In genomic region chr9:113929634-113930092, GRCh38 we compare ENCODE assay signal across 1 cellular context.
TF ChIP-seq lines count a peak whose summit lies in the region.

No MANE protein-coding gene starts in this region.

TF ChIP-seq in K562, 482 proteins besides CTCF, POLR2A, EP300 and RAD21 (continued from another document):
- TF ChIP-seq ZMIZ1 (IDR thresholded peaks at IDR 0.05; ENCODE audit: low read depth in 2 of 2, low read length in 2 of 2) = no peak
- 0 out of 2 replicates have a peak, but pooled peaks have one; percentile 24 for TF ChIP-seq BHLHE40 (IDR thresholded peaks at IDR 0.05; ENCODE audit: low read length)
- TF ChIP-seq ZNF668 (CRISPR knock-in tag; IDR thresholded peaks at IDR 0.05) = no peak
- no peak for TF ChIP-seq CTCFL (IDR thresholded peaks at IDR 0.05; ENCODE audit: borderline replicate concordance, insufficient read depth, low read depth, low read length, poor library complexity, severe bottlenecking)
- TF ChIP-seq ZBED1 (IDR thresholded peaks at IDR 0.05) = no peak
- TF ChIP-seq RBM25 (IDR thresholded peaks at IDR 0.05; ENCODE audit: low read depth, low read length, severe bottlenecking) = peak; percentile 84
- no peak for TF ChIP-seq KLF10 (CRISPR knock-in tag; IDR thresholded peaks at IDR 0.05)
- no peak for TF ChIP-seq PBX2 (CRISPR knock-in tag; IDR thresholded peaks at IDR 0.05; ENCODE audit: low read depth)
- 0 out of 2 replicates have a peak, but pooled peaks have one; percentile 38 for TF ChIP-seq PBX2 (tag; conservative IDR thresholded peaks at IDR 0.05; ENCODE audit: low read depth)
- no peak for TF ChIP-seq ETV1 (tag; conservative IDR thresholded peaks at IDR 0.05; ENCODE audit: low read depth)
- no peak for TF ChIP-seq HOMEZ (CRISPR knock-in tag; IDR thresholded peaks at IDR 0.05)
- TF ChIP-seq ARID1B (IDR thresholded peaks at IDR 0.05) = no peak
- no peak for TF ChIP-seq PHF8 (IDR thresholded peaks at IDR 0.05; ENCODE audit: borderline replicate concordance, low read length)
- TF ChIP-seq ZFP30 (CRISPR knock-in tag; IDR thresholded peaks at IDR 0.05; ENCODE audit: borderline replicate concordance) = no peak
- peak in 1 of 2 experiments; percentile 39; a peak in 2 of 4 replicates for TF ChIP-seq KDM1A (IDR thresholded peaks at IDR 0.05)
- no peak for TF ChIP-seq CHAMP1 (IDR thresholded peaks at IDR 0.05)
- no peak for TF ChIP-seq ZNF507 (tag; conservative IDR thresholded peaks at IDR 0.05)
- TF ChIP-seq TCF15 (CRISPR knock-in tag; IDR thresholded peaks at IDR 0.05) = no peak
- TF ChIP-seq THAP7 (CRISPR knock-in tag; IDR thresholded peaks at IDR 0.05) = no peak
- TF ChIP-seq KAT7 (CRISPR knock-in tag; IDR thresholded peaks at IDR 0.05; ENCODE audit: borderline replicate concordance) = no peak
- peak; percentile 46 for TF ChIP-seq MEIS2 (IDR thresholded peaks at IDR 0.05; ENCODE audit: partially characterized antibody)
- no peak for TF ChIP-seq NCOA2 (IDR thresholded peaks at IDR 0.05; ENCODE audit: partially characterized antibody in 2 of 2)
- TF ChIP-seq TFE3 (CRISPR knock-in tag; IDR thresholded peaks at IDR 0.05) = peak; percentile 41; the same call in 1 of the 2 replicates
- TF ChIP-seq ETV5 (CRISPR knock-in tag; IDR thresholded peaks at IDR 0.05; ENCODE audit: low read depth) = no peak
- no peak for TF ChIP-seq ZNF766 (CRISPR knock-in tag; conservative IDR thresholded peaks at IDR 0.05)
- no peak for TF ChIP-seq XRCC3 (IDR thresholded peaks at IDR 0.05)
- no peak for TF ChIP-seq PHB2 (IDR thresholded peaks at IDR 0.05; ENCODE audit: low read depth)
TF ChIP-seq in K562: peak in this region for 12.
